7 cellular contexts compared by ENCODE assay signal in the genomic region with DNA sequence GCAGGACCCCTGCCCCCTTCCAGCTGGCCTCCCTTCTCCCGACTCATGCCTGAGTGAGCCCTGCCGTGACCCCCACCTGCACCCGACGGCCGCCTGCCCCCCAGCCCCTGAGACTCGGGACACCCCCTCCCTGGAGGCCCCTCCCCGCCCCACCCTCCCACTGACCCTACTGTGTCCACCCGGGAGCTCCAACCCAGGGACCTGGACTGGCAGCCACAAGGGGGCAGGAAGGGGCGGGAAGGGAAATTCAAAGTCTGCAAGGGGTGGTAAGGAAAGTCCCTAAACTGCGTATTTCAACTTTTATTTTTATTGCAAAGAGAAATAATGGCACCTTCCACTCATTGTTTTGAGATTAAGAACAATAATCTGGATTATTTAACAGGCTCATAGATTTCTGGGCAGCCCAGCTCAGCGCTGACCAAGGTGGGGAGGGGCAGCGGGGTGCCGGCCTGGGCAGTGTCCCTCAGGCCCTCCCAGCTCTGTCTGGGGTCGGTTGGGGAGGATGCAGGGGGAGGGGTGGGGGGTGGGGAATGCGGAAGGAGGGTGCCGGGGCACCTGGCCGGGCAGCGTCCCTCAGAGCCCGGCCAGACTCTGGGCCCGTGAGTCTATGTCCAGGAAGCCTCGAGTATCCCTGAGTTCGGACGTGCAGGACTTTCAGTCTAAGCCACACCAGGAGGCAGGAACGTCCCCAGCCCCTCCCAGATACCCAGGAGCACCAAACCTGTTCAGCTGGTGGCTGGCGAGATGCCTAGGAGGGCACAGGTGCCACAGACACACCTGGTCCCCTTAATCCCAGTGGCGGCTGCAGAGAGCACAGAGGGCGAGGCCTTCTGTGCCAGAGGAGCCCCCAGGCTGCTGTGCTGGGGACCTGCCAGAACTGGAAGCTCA. TPM values are rescaled to one million over a fixed set of nuclear protein-coding genes. Genes with fewer than 3 reads are reported as not detected.
A peak's percentile ranks its signal among the peaks of the same experiment; 100 is the strongest.
DNase-seq lines count a peak whose midpoint lies in the region; ATAC-seq and TF ChIP-seq lines count a peak whose summit lies in the region.
"Had no signal": no experiment of that assay in that cellular context is flagged by ENCODE, and none has a peak within 500 bp of the region (broad histone marks: within the 10 kb centered on the region; RNA-seq: fewer than 3 reads in every experiment).

No MANE protein-coding gene starts in this region.

- TF ChIP-seq POLR2A in stomach (IDR thresholded peaks at IDR 0.05) = no peak

- H3K4me2 ChIP-seq in DOHH2 (ENCODE audit: low read length) = peak overlapping the region; percentile 95

- no peak overlapping the region for H3K27ac ChIP-seq in DOHH2 (ENCODE audit: low read depth, low read length)
- H3K27ac ChIP-seq in stomach = peak overlapping the region; percentile 88 to 96 (median 90)

- H3F3A ChIP-seq in DOHH2 (ENCODE audit: control insufficient read depth, insufficient read depth) = no peaks in the 10 kb centered on the region

- peak overlapping the region; percentile 73 for H3K4me3 ChIP-seq in DOHH2 (ENCODE audit: low read length)
- H3K4me3 ChIP-seq in epithelial cell of esophagus (ENCODE audit: low read length) = no peak overlapping the region
- peak overlapping the region; percentile 28 to 50 (median 32) for H3K4me3 ChIP-seq in stomach

- H3K27me3 ChIP-seq in DOHH2 (ENCODE audit: control insufficient read depth, low read length) (peaks cover under 1% of the 10 kb centered on the region; the same call in 1 of the 2 replicates), stomach (peaks cover 0 to 49% (median 11%) of the 10 kb centered on the region in 3 donors)

- H3K4me1 ChIP-seq in DOHH2 (ENCODE audit: control insufficient read depth, low read length) (peaks cover 25% of the 10 kb centered on the region), stomach (peaks cover 38 to 88% (median 59%) of the 10 kb centered on the region in 4 donors)

- intact Hi-C loops in stomach (cut with DNase I; ENCODE audit: low total_unique reads) = loop anchor here (5.0 kb wide), 1 partner anchor 434 kb away; no protein-coding TSS in a partner anchor

- WGBS in stomach, 5 donors = 21 to 28% (median 23%) methylated on average over 12 to 27 of the region's 27 CpGs

- H3K9me2 ChIP-seq in DOHH2 (replicated peaks; ENCODE audit: control insufficient read depth, low read length) = no peaks in the 10 kb centered on the region

- H4K20me1 ChIP-seq in DOHH2 (ENCODE audit: control insufficient read depth, insufficient read depth, low read depth, low read length) = no peaks in the 10 kb centered on the region

- peak; percentile 46 for DNase-seq in NCI-H460 (ENCODE audit: extremely low read depth, low read depth)
- DNase-seq in epithelial cell of esophagus (ENCODE audit: low read depth) = peak; percentile 75
- DNase-seq in stomach = peak; percentile 96
- DNase-seq in stimulated activated CD8-positive, alpha-beta memory T cell treated with anti-CD3 and anti-CD28 coated beads, Interleukin-4, amount 100 ng/mL, for 48 hours = no peak

- H3K36me3 ChIP-seq in DOHH2 (ENCODE audit: control insufficient read depth, low read length) (no peaks in the 10 kb centered on the region), stomach (no peaks in the 10 kb centered on the region)

- no peak for TF ChIP-seq EP300 in stomach (IDR thresholded peaks at IDR 0.05)

- no peaks in the 10 kb centered on the region for H3K9me3 ChIP-seq in DOHH2 (ENCODE audit: control insufficient read depth, insufficient read depth, low read length)
- no peaks in the 10 kb centered on the region for H3K9me3 ChIP-seq in stomach

- ATAC-seq in GM19328 (IDR thresholded peaks at IDR 0.05; ENCODE audit: unreplicated experiment) = no peak

- TF ChIP-seq CTCF in DOHH2 (IDR thresholded peaks at IDR 0.05; ENCODE audit: low read depth, low read length, poor library complexity, severe bottlenecking) (no peak), epithelial cell of esophagus (IDR thresholded peaks at IDR 0.05; ENCODE audit: insufficient read depth, low read depth, low read length, missing control alignments) (no peak), stomach (IDR thresholded peaks at IDR 0.05) (peak in 1 of 7 experiments; percentile 49)

- no peaks in the 10 kb centered on the region for H3K79me2 ChIP-seq in DOHH2 (ENCODE audit: control insufficient read depth, low read length)

RNA-seq across cellular contexts. Expression of gene PTK6, which starts 1.3 kb away (rescaled TPM):
- 1.5 and 2.2 TPM in 2 replicates for total RNA-seq in NCI-H460 (2014; rRNA removed; shearing (Covaris generic))
- polyA plus RNA-seq in NCI-H460 (2014; cell fraction: nucleus; rRNA removed) = 4.2 TPM in 2 replicates
- total RNA-seq in stomach = 10 to 100 TPM; 10.3 to 98.5 (median 22.2) TPM
- 10 to 100 TPM in 2 of 3 donors, 1 to 10 TPM in 1; 7.7 to 32.5 (median 23.6) TPM for polyA plus RNA-seq in stomach

RNA-seq across cellular contexts. Expression of gene SRMS, which starts 9.1 kb away (rescaled TPM):
- not detected in 2 replicates for total RNA-seq in NCI-H460 (2014; rRNA removed; shearing (Covaris generic))
- not detected in 2 replicates for polyA plus RNA-seq in NCI-H460 (2014; cell fraction: nucleus; rRNA removed)
- total RNA-seq in stomach = 1 to 10 TPM in 1 of 5 donors, under 1 TPM in 1, not detected in 3; 0.87 to 3.5 TPM
- polyA plus RNA-seq in stomach = 1 to 10 TPM in 1 of 3 donors, not detected in 2; 2.1 TPM
- total RNA-seq: T-helper 1 cell treated with Interleukin-12 subunit alpha and Interleukin-12 subunit beta and Interleukin-4 antibody, amounts not matched to agents 30 ng/mL and 1 ng/mL, for 36 hours had no signal

RNA-seq across cellular contexts. Expression of gene FNDC11, which starts 15.5 kb away (rescaled TPM):
- 0.05 TPM in 1 of 2 replicates, not detected in the other for total RNA-seq in NCI-H460 (2014; rRNA removed; shearing (Covaris generic))
- polyA plus RNA-seq in NCI-H460 (2014; cell fraction: nucleus; rRNA removed) = 0.18 TPM in 1 of 2 replicates, not detected in the other
- total RNA-seq in stomach = 1 to 10 TPM in 1 of 5 donors, under 1 TPM in 1, not detected in 3; 0.55 to 1.2 TPM
- 1 to 10 TPM in 1 of 3 donors, under 1 TPM in 2; 0.25 to 3.1 (median 0.50) TPM for polyA plus RNA-seq in stomach

RNA-seq across cellular contexts. Expression of gene PPDPF, which starts 17.9 kb away (rescaled TPM):
- 44.7 and 63.2 TPM in 2 replicates for total RNA-seq in NCI-H460 (2014; rRNA removed; shearing (Covaris generic))
- 42.1 and 61.2 TPM in 2 replicates for polyA plus RNA-seq in NCI-H460 (2014; cell fraction: nucleus; rRNA removed)
- total RNA-seq in stomach = 100 to 1,000 TPM in 2 of 5 donors, 10 to 100 TPM in 2, 1 to 10 TPM in 1; 1.8 to 213 (median 84.8) TPM
- polyA plus RNA-seq in stomach = 100 to 1,000 TPM; 570 to 756 (median 749) TPM

RNA-seq across cellular contexts. Expression of gene HELZ2, which starts 35.6 kb away (rescaled TPM):
- 10.1 and 12.1 TPM in 2 replicates for total RNA-seq in NCI-H460 (2014; rRNA removed; shearing (Covaris generic))
- 20.7 and 23.6 TPM in 2 replicates for polyA plus RNA-seq in NCI-H460 (2014; cell fraction: nucleus; rRNA removed)
- total RNA-seq in stomach = 10 to 100 TPM; 27.4 to 95.5 (median 41.2) TPM
- 1 to 10 TPM; 4.4 to 7.3 (median 6.9) TPM for polyA plus RNA-seq in stomach
